Comparison of ENCODE assay signal across 10 cellular contexts in the genomic region with DNA sequence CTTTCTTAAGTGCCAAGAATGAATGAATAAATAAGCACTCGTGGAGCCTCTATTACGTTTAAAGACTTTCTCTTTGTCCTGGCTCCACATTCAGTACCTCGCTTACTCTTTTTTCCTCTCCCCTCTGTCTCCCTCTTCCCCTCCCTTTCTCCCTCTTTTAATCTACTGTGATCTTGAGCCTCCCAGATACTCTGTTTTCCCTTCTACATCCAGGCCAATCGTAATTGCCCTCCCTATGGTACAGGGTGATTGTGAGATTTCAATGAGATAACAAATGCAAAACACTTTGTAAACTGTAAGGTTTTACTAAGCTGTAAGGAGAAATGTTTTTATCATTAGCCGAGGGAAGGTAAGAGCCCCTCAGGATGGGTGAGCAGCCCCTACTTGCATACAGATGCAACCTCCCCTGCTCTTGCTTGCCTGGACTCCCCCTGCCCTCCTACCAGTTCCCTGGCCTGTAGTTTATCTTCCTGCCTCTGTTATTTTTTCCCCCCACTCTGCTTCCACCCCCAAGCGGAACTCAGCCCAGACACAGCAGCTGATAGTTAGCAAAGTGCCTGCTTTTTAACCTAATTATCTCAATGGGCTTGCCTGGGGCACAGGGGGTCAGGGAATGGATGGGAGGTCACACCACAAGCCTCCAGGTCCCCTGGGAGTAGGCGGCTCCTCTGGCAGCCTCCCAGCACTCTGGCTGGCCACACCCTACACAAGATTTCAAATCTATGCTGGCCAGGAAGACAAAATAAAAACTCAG.
DNase-seq lines count a peak whose midpoint lies in the region; ATAC-seq and TF ChIP-seq lines count a peak whose summit lies in the region.
"Had no signal": no experiment of that assay in that cellular context is flagged by ENCODE, and none has a peak within 500 bp of the region (broad histone marks: within the 10 kb centered on the region; RNA-seq: fewer than 3 reads in every experiment).

No MANE protein-coding gene starts in this region.

- no peak for ATAC-seq in GM19023 (IDR thresholded peaks at IDR 0.05; ENCODE audit: unreplicated experiment)
- no peak for ATAC-seq in GM21619 (IDR thresholded peaks at IDR 0.05; ENCODE audit: unreplicated experiment)
- ATAC-seq: activated T-helper 17 cell treated with anti-CD3 and anti-CD28 coated beads, Interleukin-2, amount 50 U/mL, for 72 hours had no signal

- CTCF ChIA-PET in HEK293T (lab: Yijun Ruan, JAX), result no interaction called here

- DNase-seq in HEK293T (ENCODE audit: extremely low spot score) (peak; percentile 48), NCI-H2171 treated with DMSO at 0.1 percent for 48 hours (lab: John Stamatoyannopoulos, UW) (peak; percentile 45), ecto neural progenitor cell (ENCODE audit: low spot score) (peak; percentile 58), retina (peak; percentile 13), GF-D8 (lab: John Stamatoyannopoulos, UW) (no peak)
- DNase-seq in activated CD4-positive, alpha-beta T cell treated with anti-CD3 and anti-CD28 coated beads for 4 hours, result no peak
- DNase-seq: KBM-7 had no signal

- POLR2A ChIA-PET in HEK293T (lab: Yijun Ruan, JAX), result no interaction called here

TF ChIP-seq in HEK293T, 16 proteins besides CTCF, POLR2A, EP300 and RAD21:
- TF ChIP-seq ARNT (IDR thresholded peaks at IDR 0.05), result no peak
- no peak for TF ChIP-seq PKNOX1 (IDR thresholded peaks at IDR 0.05)
- TF ChIP-seq SUZ12 (IDR thresholded peaks at IDR 0.05), result no peak
- no peak for TF ChIP-seq L3MBTL2 (conservative IDR thresholded peaks at IDR 0.05)
- TF ChIP-seq BHLHE40 (IDR thresholded peaks at IDR 0.05; ENCODE audit: borderline replicate concordance), result no peak
- TF ChIP-seq ZNF384 (IDR thresholded peaks at IDR 0.05), result no peak
- TF ChIP-seq FOXM1 (IDR thresholded peaks at IDR 0.05; ENCODE audit: borderline replicate concordance), result no peak
- no peak for TF ChIP-seq ELF4 (IDR thresholded peaks at IDR 0.05)
- TF ChIP-seq CTBP1 (IDR thresholded peaks at IDR 0.05; ENCODE audit: borderline replicate concordance), result no peak
- no peak for TF ChIP-seq TARDBP (IDR thresholded peaks at IDR 0.05)
- no peak for TF ChIP-seq SP1 (IDR thresholded peaks at IDR 0.05)
- no peak for TF ChIP-seq NFRKB (IDR thresholded peaks at IDR 0.05)
- TF ChIP-seq FOXK2 (IDR thresholded peaks at IDR 0.05), result no peak
- TF ChIP-seq HDGF (IDR thresholded peaks at IDR 0.05; ENCODE audit: borderline replicate concordance), result no peak
- no peak for TF ChIP-seq FOXA1 (IDR thresholded peaks at IDR 0.05)

Comparison
In these comparisons a context has a peak if more than half of its experiments do, and no peak if none do; other contexts are left out.
1. DNase-seq: peak in HEK293T (single experiment), NCI-H2171 treated with DMSO at 0.1 percent for 48 hours (single experiment), ecto neural progenitor cell (single experiment) and retina (single experiment); none in GF-D8 (single experiment) and activated CD4-positive, alpha-beta T cell treated with anti-CD3 and anti-CD28 coated beads for 4 hours (0 of 2).